ENCODE assay signal across 9 cellular contexts in genomic region chr11:116513894-116514293, GRCh38.
DNase-seq lines count a peak whose midpoint lies in the region; ATAC-seq and TF ChIP-seq lines count a peak whose summit lies in the region.
"Had no signal": no experiment of that assay in that cellular context is flagged by ENCODE, and none has a peak within 500 bp of the region (broad histone marks: within the 10 kb centered on the region; RNA-seq: fewer than 3 reads in every experiment).

No MANE protein-coding gene starts in this region.

- no peak for ATAC-seq in HG03342 (IDR thresholded peaks at IDR 0.05; ENCODE audit: unreplicated experiment)

- TF ChIP-seq CTCF in A673 (conservative IDR thresholded peaks at IDR 0.05; ENCODE audit: low read depth, low read length) (peak; percentile 43), OCI-LY3 (IDR thresholded peaks at IDR 0.05; ENCODE audit: low read depth, low read length) (peak; percentile 44), fibroblast of the aortic adventitia (IDR thresholded peaks at IDR 0.05; ENCODE audit: insufficient read depth, low read length) (peak; percentile 46)

- H3K9me3 ChIP-seq in A673 (ENCODE audit: low read depth, low read length, poor library complexity, severe bottlenecking) (no peaks in the 10 kb centered on the region), OCI-LY3 (ENCODE audit: insufficient read depth, low read length) (no peaks in the 10 kb centered on the region)
- H3K9me3 ChIP-seq in effector memory CD4-positive, alpha-beta T cell (ENCODE audit: control insufficient read depth, low read length) = no peaks in the 10 kb centered on the region

- no peak overlapping the region for H3K27ac ChIP-seq in A673 (ENCODE audit: low read depth, low read length, poor library complexity, severe bottlenecking)
- no peak overlapping the region for H3K27ac ChIP-seq in OCI-LY3 (ENCODE audit: low read length)
- H3K27ac ChIP-seq in effector memory CD4-positive, alpha-beta T cell (ENCODE audit: insufficient read depth, low read length, poor library complexity, severe bottlenecking) = no peak overlapping the region
- H3K27ac ChIP-seq: parathyroid adenoma had no signal

- no peak overlapping the region for H3K4me2 ChIP-seq in OCI-LY3 (ENCODE audit: low read length)

- peaks cover 5% of the 10 kb centered on the region for H3K27me3 ChIP-seq in A673 (replicated peaks; ENCODE audit: insufficient read depth, low read depth, low read length, poor library complexity)
- peaks cover 9% of the 10 kb centered on the region for H3K27me3 ChIP-seq in OCI-LY3 (ENCODE audit: low read depth, low read length)
- H3K27me3 ChIP-seq in effector memory CD4-positive, alpha-beta T cell (replicated peaks; ENCODE audit: control insufficient read depth, insufficient read depth, low read length, poor library complexity, severe bottlenecking) = no peaks in the 10 kb centered on the region

- intact Hi-C loops in A673 (cut with micrococcal nuclease; ENCODE audit: unreplicated experiment) = loop anchor here (5.0 kb wide), 1 partner anchor 128 kb away; no protein-coding TSS in a partner anchor

- DNase-seq in A673 (ENCODE audit: low spot score) (peak; percentile 62), GF-D8 (lab: John Stamatoyannopoulos, UW) (peak; percentile 37), fibroblast of the aortic adventitia (ENCODE audit: low read depth) (peak; percentile 43), NCI-H748 (lab: John Stamatoyannopoulos, UW; ENCODE audit: unreplicated experiment) (no peak), T1000 (lab: John Stamatoyannopoulos, UW) (no peak)
- no peak for DNase-seq in effector memory CD4-positive, alpha-beta T cell

- BruUV-seq in A673 (replicated peaks; lab: Mats Ljungman, UMichigan) = no TSS peak

- H3K9ac ChIP-seq in OCI-LY3 (ENCODE audit: low read length) = no peak overlapping the region
- H3K9ac ChIP-seq: parathyroid adenoma had no signal

- H3K36me3 ChIP-seq in A673 (ENCODE audit: insufficient read depth, low read length, poor library complexity, severe bottlenecking) = no peaks in the 10 kb centered on the region
- no peaks in the 10 kb centered on the region for H3K36me3 ChIP-seq in OCI-LY3 (replicated peaks; ENCODE audit: low read depth, low read length)
- no peaks in the 10 kb centered on the region for H3K36me3 ChIP-seq in effector memory CD4-positive, alpha-beta T cell (ENCODE audit: control insufficient read depth, insufficient read depth, low read length)

- H3K4me1 ChIP-seq in A673 (ENCODE audit: insufficient read depth, low read length, poor library complexity, severe bottlenecking) = no peaks in the 10 kb centered on the region
- H3K4me1 ChIP-seq in OCI-LY3 (ENCODE audit: low read length) = peaks cover 2% of the 10 kb centered on the region
- no peaks in the 10 kb centered on the region for H3K4me1 ChIP-seq in effector memory CD4-positive, alpha-beta T cell (ENCODE audit: control insufficient read depth, insufficient read depth, low read length, poor library complexity, severe bottlenecking)
- H3K4me1 ChIP-seq: parathyroid adenoma had no signal

- H3K4me3 ChIP-seq in A673 (ENCODE audit: low read depth, low read length, poor library complexity, severe bottlenecking) = no peak overlapping the region
- no peak overlapping the region for H3K4me3 ChIP-seq in OCI-LY3 (ENCODE audit: low read length)
- no peak overlapping the region for H3K4me3 ChIP-seq in fibroblast of the aortic adventitia (ENCODE audit: low read depth, low read length)
- no peak overlapping the region for H3K4me3 ChIP-seq in effector memory CD4-positive, alpha-beta T cell (ENCODE audit: insufficient read depth, low read depth, low read length, poor library complexity, severe bottlenecking)

- H2AFZ ChIP-seq in OCI-LY3 (ENCODE audit: low read depth, low read length) = no peak overlapping the region
- H2AFZ ChIP-seq: parathyroid adenoma had no signal

- POLR2A ChIA-PET in A673 (lab: Charles Lee; ENCODE audit: low non-redundant PET) = no interaction called here

- H3K79me2 ChIP-seq in OCI-LY3 (ENCODE audit: low read length) = no peaks in the 10 kb centered on the region
- H3K79me2 ChIP-seq: parathyroid adenoma had no signal

- no peaks in the 10 kb centered on the region for H4K20me1 ChIP-seq in OCI-LY3 (ENCODE audit: insufficient read depth, low read length)

- CTCF ChIA-PET in A673 (lab: Charles Lee) = interaction anchor here (1.4 kb wide), 1 partner anchor 178 kb away, joined by 4 read pairs; no protein-coding TSS in a partner anchor

Comparison
In these comparisons a context has a peak if more than half of its experiments do, and no peak if none do; other contexts are left out.
1. DNase-seq: peak in A673 (single experiment), GF-D8 (single experiment) and fibroblast of the aortic adventitia (single experiment); none in NCI-H748 (single experiment), effector memory CD4-positive, alpha-beta T cell (0 of 3) and T1000 (single experiment).
2. Peak in every context shown above with its lines, with median percentiles within 50 percentile points of each other: CTCF ChIP-seq.